9 cellular contexts compared by ENCODE assay signal in genomic region chr3:183548262-183548769, GRCh38. TPM values are rescaled to one million over a fixed set of nuclear protein-coding genes. Genes with fewer than 3 reads are reported as not detected.
A peak's percentile ranks its signal among the peaks of the same experiment; 100 is the strongest.
DNase-seq lines count a peak whose midpoint lies in the region; ATAC-seq and TF ChIP-seq lines count a peak whose summit lies in the region.
"Had no signal": no experiment of that assay in that cellular context is flagged by ENCODE, and none has a peak within 500 bp of the region (broad histone marks: within the 10 kb centered on the region; RNA-seq: fewer than 3 reads in every experiment).

No MANE protein-coding gene starts in this region.

- H3K18ac ChIP-seq in H9 (ENCODE audit: insufficient read length, low read depth, low read length) = no peak overlapping the region

- no peak overlapping the region for H3K4ac ChIP-seq in H9 (ENCODE audit: low read depth, low read length)

- H3K14ac ChIP-seq in H9 (ENCODE audit: insufficient read depth, low read length) = no peak overlapping the region

- no peaks in the 10 kb centered on the region for H4K20me1 ChIP-seq in H9 (ENCODE audit: control insufficient read depth, insufficient read depth, insufficient read length)

- CTCF ChIA-PET in RWPE1 (lab: Yijun Ruan, JAX) = no interaction called here

- H3T11ph ChIP-seq in H9 (ENCODE audit: low read length) = no peak overlapping the region

- no peaks in the 10 kb centered on the region for H3K9me3 ChIP-seq in H9 (ENCODE audit: control insufficient read depth, low read depth, low read length)
- H3K9me3 ChIP-seq: thyroid gland had no signal

- ATAC-seq in HG03045 (IDR thresholded peaks at IDR 0.05; ENCODE audit: unreplicated experiment) = no peak

- peaks cover 33 to 35% of the 10 kb centered on the region in 2 experiments for H3K4me1 Mint-ChIP-seq in H9

- H2BK20ac ChIP-seq in H9 (ENCODE audit: low read depth, low read length, poor library complexity, severe bottlenecking) = no peak overlapping the region

- no peak overlapping the region for H3K4me3 ChIP-seq in foreskin fibroblast (ENCODE audit: low read depth in 1 of 2, low read length in 2 of 2)
- H3K4me3 ChIP-seq: thyroid gland had no signal

- peak overlapping the region; percentile 38 to 97 (median 83); a peak in 4 of 7 replicates for H3K27ac Mint-ChIP-seq in H9

- no peak overlapping the region for H2AK5ac ChIP-seq in H9 (ENCODE audit: insufficient read length, low read length)

- H2BK120ac ChIP-seq in H9 (ENCODE audit: low read depth, low read length, poor library complexity, severe bottlenecking) = no peak overlapping the region

- no peaks in the 10 kb centered on the region; the same call in 1 of the 2 replicates for H3K27me3 Mint-ChIP-seq in H9 (ENCODE audit: low read depth)

- WGBS in H9 (ENCODE audit: extremely low coverage, insufficient read length, low lambda C conversion rate) = no CpG with 5 or more reads among the region's 2 CpGs

- no peak overlapping the region for H3K9ac ChIP-seq in H9 (ENCODE audit: extremely low read depth, insufficient read length, low read length)

- no peak overlapping the region for H2BK5ac ChIP-seq in H9 (ENCODE audit: insufficient read length, low read length)

- no peak overlapping the region for H3K4me2 ChIP-seq in H9 (ENCODE audit: insufficient read depth, insufficient read length, low read length)

- no peak overlapping the region for H4K91ac ChIP-seq in H9 (ENCODE audit: insufficient read length, low read depth, low read length)

- H2BK15ac ChIP-seq in H9 (ENCODE audit: low read depth, low read length) = no peak overlapping the region

- no peaks in the 10 kb centered on the region for H3K9me3 Mint-ChIP-seq in H9

- DNase-seq in H9 (peak; percentile 79), RWPE1 (ENCODE audit: low spot score) (peak; percentile 80), foreskin fibroblast (peak; percentile 21 to 52), pulmonary artery endothelial cell (ENCODE audit: low read depth, low spot score) (peak; percentile 91), mesenteric fat pad (ENCODE audit: low spot score) (no peak), GM10266 (ENCODE audit: extremely low spot score) (no peak)
- DNase-seq: activated T-cell treated with anti-CD3 and anti-CD28 coated beads for 4 hours, thyroid gland had no signal

- TF ChIP-seq CTCF in H9 (conservative IDR thresholded peaks at IDR 0.05) (no peak), RWPE1 (conservative IDR thresholded peaks at IDR 0.05; ENCODE audit: low read depth) (no peak), foreskin fibroblast (IDR thresholded peaks at IDR 0.05; ENCODE audit: low read depth, low read length) (no peak), GM10266 (IDR thresholded peaks at IDR 0.05; ENCODE audit: control insufficient read depth, insufficient read depth, low read depth, missing control alignments) (no peak)

- H3K79me1 ChIP-seq in H9 (ENCODE audit: insufficient read depth, low read depth, low read length, poor library complexity, severe bottlenecking) = no peaks in the 10 kb centered on the region

- no peak overlapping the region for H3K27ac ChIP-seq in H9 (ENCODE audit: insufficient read length, low read depth, low read length)
- H3K27ac ChIP-seq in RWPE1 = no peak overlapping the region
- H3K27ac ChIP-seq: thyroid gland had no signal

- POLR2A ChIA-PET in RWPE1 (lab: Yijun Ruan, JAX; ENCODE audit: low non-redundant PET) = no interaction called here

- no peak overlapping the region for H4K8ac ChIP-seq in H9 (replicated peaks; ENCODE audit: insufficient read length, low read depth, low read length)

- H3K79me2 ChIP-seq in H9 (ENCODE audit: insufficient read depth, low read length) = no peaks in the 10 kb centered on the region

- H3K27me3 ChIP-seq in H9 (ENCODE audit: insufficient read depth, low read length) = no peaks in the 10 kb centered on the region
- H3K27me3 ChIP-seq: thyroid gland had no signal

- H4K5ac ChIP-seq in H9 (ENCODE audit: insufficient read length, low read depth, low read length) = no peak overlapping the region

- no peak overlapping the region for H2AFZ ChIP-seq in H9 (ENCODE audit: low read length)

- H2BK12ac ChIP-seq in H9 (ENCODE audit: insufficient read length, low read depth, low read length) = no peak overlapping the region

- no peak overlapping the region for H3K4me3 Mint-ChIP-seq in H9

- H3K4me1 ChIP-seq in H9 (ENCODE audit: insufficient read depth, low read length) = peaks cover 14% of the 10 kb centered on the region; the same call in 1 of the 2 replicates
- H3K4me1 ChIP-seq: thyroid gland had no signal

- H3K56ac ChIP-seq in H9 (ENCODE audit: insufficient read length, low read depth, low read length) = no peak overlapping the region

- H3K23me2 ChIP-seq in H9 (ENCODE audit: insufficient read length, low read depth, low read length, poor library complexity, severe bottlenecking) = no peaks in the 10 kb centered on the region

- H3K23ac ChIP-seq in H9 (ENCODE audit: insufficient read length, low read depth, low read length) = no peak overlapping the region

- H3K36me3 Mint-ChIP-seq in H9 (ENCODE audit: insufficient read depth in 1 of 3, low read depth in 3 of 3) = no peaks in the 10 kb centered on the region

RNA-seq across cellular contexts. Expression of gene KLHL6, which starts 7.2 kb away (rescaled TPM):
- total RNA-seq in H9 (2021) (not detected in 2 replicates), pulmonary artery endothelial cell (5.7 and 7.7 TPM in 2 replicates), mesenteric fat pad (5.7 TPM)

Comparison
In these comparisons a context has a peak if more than half of its experiments do, and no peak if none do; other contexts are left out.
1. DNase-seq: peak in H9 (single experiment), RWPE1 (single experiment), foreskin fibroblast (2 of 2) and pulmonary artery endothelial cell (single experiment); none in mesenteric fat pad (single experiment) and GM10266 (single experiment).